16 cellular contexts compared by ENCODE assay signal in the genomic region with DNA sequence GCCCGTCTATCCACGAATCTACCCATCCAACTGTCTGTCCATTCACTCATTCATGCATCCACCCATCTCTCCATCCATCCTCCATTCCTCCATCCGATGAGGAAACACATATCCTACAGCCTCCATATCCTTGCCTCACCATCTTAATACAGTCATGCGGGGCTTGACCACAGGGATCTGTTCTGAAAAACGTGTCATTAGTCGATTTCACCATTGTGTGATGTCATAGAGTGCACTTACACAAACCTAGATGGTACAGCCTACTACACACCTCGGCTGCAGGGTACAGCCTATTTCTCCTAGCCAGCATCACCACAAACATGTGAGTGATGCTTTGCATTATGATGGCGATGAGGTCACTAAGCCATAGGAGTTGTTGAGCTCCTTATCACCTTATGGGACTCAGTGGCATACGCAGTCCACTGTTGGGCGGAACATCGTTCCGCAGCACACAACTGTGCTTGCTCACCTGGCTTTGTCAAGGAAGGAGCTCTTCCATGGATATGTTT. TPM values are rescaled to one million over a fixed set of nuclear protein-coding genes. Genes with fewer than 3 reads are reported as not detected.
DNase-seq lines count a peak whose midpoint lies in the region; ATAC-seq, FAIRE-seq and TF ChIP-seq lines count a peak whose summit lies in the region.
"Had no signal": no experiment of that assay in that cellular context is flagged by ENCODE, and none has a peak within 500 bp of the region (broad histone marks: within the 10 kb centered on the region; RNA-seq: fewer than 3 reads in every experiment).

No MANE protein-coding gene starts in this region.

- no peaks in the 10 kb centered on the region; the same call in 1 of the 2 replicates for H3K4me1 ChIP-seq in HepG2 (ENCODE audit: insufficient read depth, low read length)
- no peaks in the 10 kb centered on the region for H3K4me1 ChIP-seq in right lobe of liver

- in situ Hi-C loops in HepG2 (cut with HindIII; ENCODE audit: extremely low pct_ligation_motif_present, low pct_unique_long_range_greater_than_20kb) = no loop called here

- 38% methylated on average over 12 of the region's 12 CpGs for WGBS in HepG2 (ENCODE audit: low lambda C conversion rate)
- 65% methylated on average over 10 of the region's 12 CpGs for WGBS in right lobe of liver (ENCODE audit: insufficient coverage, low coverage, low lambda C conversion rate, missing lambda C conversion rate)

- H3K9me3 ChIP-seq in HepG2 (ENCODE audit: low read length) = no peaks in the 10 kb centered on the region
- no peaks in the 10 kb centered on the region for H3K9me3 ChIP-seq in right lobe of liver
- H3K9me3 ChIP-seq: BLaER1 had no signal

- CTCF ChIA-PET in HepG2 (lab: Yijun Ruan, JAX; ENCODE audit: low intra/inter-chr PET ratio, low total read pairs) = no interaction called here

- TF ChIP-seq RAD21 in HepG2 (CRISPR knock-in tag; IDR thresholded peaks at IDR 0.05) = no peak

- TF ChIP-seq EP300 in HepG2 (IDR thresholded peaks at IDR 0.05; ENCODE audit: low read depth in 2 of 2, low read length in 2 of 2) (no peak), HepG2 (CRISPR knock-in tag; IDR thresholded peaks at IDR 0.05; ENCODE audit: borderline replicate concordance) (no peak)

- POLR2A ChIA-PET in HepG2 (lab: Yijun Ruan, JAX) = no interaction called here

- BruUV-seq in HepG2 (replicated peaks; lab: Mats Ljungman, UMichigan) = no TSS peak

- no peak overlapping the region for H3K9ac ChIP-seq in HepG2 (ENCODE audit: insufficient read depth, low read depth, low read length)
- H3K9ac ChIP-seq: BLaER1 had no signal

- no peak overlapping the region for H3K27ac ChIP-seq in HepG2 (ENCODE audit: extremely low read length, insufficient read depth, low read length)
- H3K27ac ChIP-seq in right lobe of liver = no peak overlapping the region
- H3K27ac ChIP-seq: BLaER1 had no signal

- H3K27me3 ChIP-seq in HepG2 (ENCODE audit: control insufficient read depth in 1 of 2, insufficient read depth in 2 of 2, low read length in 2 of 2) = peaks cover 0 to 36% of the 10 kb centered on the region in 2 experiments
- H3K27me3 ChIP-seq in right lobe of liver = no peaks in the 10 kb centered on the region
- H3K27me3 ChIP-seq: BLaER1 had no signal

- ATAC-seq in HepG2 = no peak
- ATAC-seq in right lobe of liver = no peak
- no peak for ATAC-seq in HG03442 (IDR thresholded peaks at IDR 0.05; ENCODE audit: unreplicated experiment)
- ATAC-seq: GM23338 had no signal

- DNase-seq in HepG2 (ENCODE audit: low spot score) = no peak
- DNase-seq in right lobe of liver = no peak
- peak; percentile 5 for DNase-seq in MV-4-11 (lab: John Stamatoyannopoulos, UW)
- peak; percentile 38 for DNase-seq in fibroblast of mammary gland (ENCODE audit: low read depth)
- DNase-seq in activated T-cell treated with anti-CD3 and anti-CD28 coated beads, Interleukin-2, amount 50 U/mL, for 1 hour = no peak
- DNase-seq in activated effector memory CD4-positive, alpha-beta T cell treated with Interleukin-2 at 50 U/mL for 16 hours = no peak
- DNase-seq: 8988T; AML-193; CD8-positive, alpha-beta memory T cell; DMS53; H7 had no signal

- no peak for TF ChIP-seq POLR2A in HepG2 (IDR thresholded peaks at IDR 0.05; ENCODE audit: insufficient read depth in 1 of 2, low read depth in 2 of 2, low read length in 2 of 2)
- no peak for TF ChIP-seq POLR2A in right lobe of liver (IDR thresholded peaks at IDR 0.05)

- TF ChIP-seq CTCF in HepG2 (CRISPR knock-in tag; IDR thresholded peaks at IDR 0.05) (no peak), right lobe of liver (IDR thresholded peaks at IDR 0.05) (no peak), fibroblast of mammary gland (conservative IDR thresholded peaks at IDR 0.05; ENCODE audit: control insufficient read depth, insufficient read depth, low read depth, low read length) (no peak)

- H3K4me3 ChIP-seq in HepG2 (replicated peaks in 1 of 3; ENCODE audit: insufficient read depth in 1 of 3, low read depth in 2 of 3, low read length in 3 of 3) (no peak overlapping the region), right lobe of liver (no peak overlapping the region), fibroblast of mammary gland (ENCODE audit: control insufficient read depth, low read depth, low read length) (no peak overlapping the region)
- H3K4me3 ChIP-seq: BLaER1, GM23338 had no signal

- no peak for FAIRE-seq in HepG2 (lab: Jason Lieb, UNC)
- FAIRE-seq: GM18507 had no signal

- H2AFZ ChIP-seq in HepG2 (ENCODE audit: low read length) = no peak overlapping the region
- H2AFZ ChIP-seq: GM23338 had no signal

- H3K79me2 ChIP-seq in HepG2 (ENCODE audit: insufficient read depth, low read length) = no peaks in the 10 kb centered on the region

- intact Hi-C loops in HepG2 (cut with micrococcal nuclease; ENCODE audit: unreplicated experiment) (no loop called here), right lobe of liver (cut with DNase I) (no loop called here)

- H3K4me2 ChIP-seq in HepG2 (ENCODE audit: low read depth, low read length) = no peak overlapping the region
- H3K4me2 ChIP-seq: BLaER1, GM23338 had no signal

- H4K20me1 ChIP-seq in HepG2 (ENCODE audit: insufficient read depth, low read length) = no peaks in the 10 kb centered on the region
- H4K20me1 ChIP-seq: BLaER1 had no signal

- H3K36me3 ChIP-seq in HepG2 (replicated peaks in 1 of 2; ENCODE audit: control insufficient read depth in 1 of 2, insufficient read depth in 2 of 2, low read length in 2 of 2) = no peaks in the 10 kb centered on the region
- no peaks in the 10 kb centered on the region for H3K36me3 ChIP-seq in right lobe of liver
- H3K36me3 ChIP-seq: BLaER1 had no signal

TF ChIP-seq in HepG2, 621 proteins besides CTCF, POLR2A, EP300 and RAD21:
- peak; percentile 76 for TF ChIP-seq ATF7 (IDR thresholded peaks at IDR 0.05)
- TF ChIP-seq ATF7 (CRISPR knock-in tag; IDR thresholded peaks at IDR 0.05) = no peak
- TF ChIP-seq CREB1 (IDR thresholded peaks at IDR 0.05) = peak; percentile 89
- TF ChIP-seq CREB1 (CRISPR knock-in tag; IDR thresholded peaks at IDR 0.05) = no peak
- TF ChIP-seq ZNF761 (CRISPR knock-in tag; conservative IDR thresholded peaks at IDR 0.05) = no peak

RNA-seq across cellular contexts. Expression of gene NT5DC4, which starts 1.9 kb away (rescaled TPM):
- total RNA-seq in HepG2 (2016; rRNA removed; fragmentation: Illumina TruSeq; extraction: Trizol) (2.4 and 4.2 TPM in 2 replicates), right lobe of liver (not detected)
- 0.30 and 0.35 TPM in 2 replicates for total RNA-seq in HepG2 (2016; cell fraction: cytosol; rRNA removed; fragmentation: Illumina TruSeq; extraction: Trizol; ENCODE audit: low read depth)
- total RNA-seq in HepG2 (2016; cell fraction: insoluble cytoplasmic fraction; rRNA removed; fragmentation: Illumina TruSeq; extraction: Trizol) = 0.24 and 3.4 TPM in 2 replicates
- 2.8 and 6.4 TPM in 2 replicates for total RNA-seq in HepG2 (2016; cell fraction: membrane; rRNA removed; fragmentation: Illumina TruSeq; extraction: Trizol)
- 2.9 and 7.5 TPM in 2 replicates for total RNA-seq in HepG2 (2016; cell fraction: nucleus; rRNA removed; fragmentation: Illumina TruSeq; extraction: Trizol)
- polyA plus RNA-seq in HepG2 (2011; rRNA removed) = 0.04 and 0.07 TPM in 2 replicates
- not detected in 2 replicates for polyA plus RNA-seq in HepG2 (2011; cell fraction: cytosol; rRNA removed)
- polyA plus RNA-seq in HepG2 (2011; cell fraction: nucleus; rRNA removed) = 0.14 TPM in 2 replicates
- polyA plus RNA-seq in HepG2 (2012) = 0.30 TPM in 1 of 2 replicates, not detected in the other
- polyA plus RNA-seq in HepG2 (2016; cell fraction: cytosol; fragmentation: Illumina TruSeq; extraction: Trizol; ENCODE audit: low read depth) = 0.94 and 5.4 TPM in 2 replicates
- polyA plus RNA-seq in HepG2 (2016; cell fraction: insoluble cytoplasmic fraction; fragmentation: Illumina TruSeq; extraction: Trizol; ENCODE audit: low read depth) = 0.35 and 2.3 TPM in 2 replicates
- polyA plus RNA-seq in HepG2 (2016; cell fraction: membrane; fragmentation: Illumina TruSeq; extraction: Trizol; ENCODE audit: low read depth) = 0.14 and 0.24 TPM in 2 replicates
- 0.69 and 1.0 TPM in 2 replicates for polyA plus RNA-seq in HepG2 (2016; cell fraction: nucleus; fragmentation: Illumina TruSeq; extraction: Trizol; ENCODE audit: insufficient read depth, low read depth)
- polyA minus RNA-seq in HepG2 (2011; rRNA and poly(A)+ RNA removed; ENCODE audit: low replicate concordance) = not detected in 2 replicates
- polyA minus RNA-seq in HepG2 (2011; cell fraction: cytosol; rRNA and poly(A)+ RNA removed) = not detected in 2 replicates
- 1.7 TPM in 1 of 2 replicates, not detected in the other for polyA minus RNA-seq in HepG2 (2011; cell fraction: nucleus; rRNA and poly(A)+ RNA removed)
- total RNA-seq: CD8-positive, alpha-beta memory T cell; GM23338; H7; HT1080 had no signal
- polyA plus RNA-seq: CD8-positive, alpha-beta memory T cell; GM23338 had no signal

RNA-seq across cellular contexts. Expression of gene CKAP2L, which starts 45.5 kb away (rescaled TPM):
- total RNA-seq in HepG2 (2016; rRNA removed; fragmentation: Illumina TruSeq; extraction: Trizol) (9.5 and 21.5 TPM in 2 replicates), right lobe of liver (1 to 10 TPM in 2 of 6 experiments, under 1 TPM in 4; 0.20 to 1.4 (median 0.66) TPM)
- 1.4 and 1.7 TPM in 2 replicates for total RNA-seq in HepG2 (2016; cell fraction: cytosol; rRNA removed; fragmentation: Illumina TruSeq; extraction: Trizol; ENCODE audit: low read depth)
- 10.3 and 20.5 TPM in 2 replicates for total RNA-seq in HepG2 (2016; cell fraction: insoluble cytoplasmic fraction; rRNA removed; fragmentation: Illumina TruSeq; extraction: Trizol)
- total RNA-seq in HepG2 (2016; cell fraction: membrane; rRNA removed; fragmentation: Illumina TruSeq; extraction: Trizol) = 5.6 and 6.5 TPM in 2 replicates
- total RNA-seq in HepG2 (2016; cell fraction: nucleus; rRNA removed; fragmentation: Illumina TruSeq; extraction: Trizol) = 13.3 and 18.2 TPM in 2 replicates
- 3.9 and 7.1 TPM in 2 replicates for polyA plus RNA-seq in HepG2 (2011; rRNA removed)
- polyA plus RNA-seq in HepG2 (2011; cell fraction: cytosol; rRNA removed) = 3.0 and 3.4 TPM in 2 replicates
- 2.3 and 2.6 TPM in 2 replicates for polyA plus RNA-seq in HepG2 (2011; cell fraction: nucleus; rRNA removed)
- polyA plus RNA-seq in HepG2 (2012) = 5.5 and 10.6 TPM in 2 replicates
- 0.46 and 0.79 TPM in 2 replicates for polyA plus RNA-seq in HepG2 (2016; cell fraction: cytosol; fragmentation: Illumina TruSeq; extraction: Trizol; ENCODE audit: low read depth)
- 15.6 and 16.8 TPM in 2 replicates for polyA plus RNA-seq in HepG2 (2016; cell fraction: insoluble cytoplasmic fraction; fragmentation: Illumina TruSeq; extraction: Trizol; ENCODE audit: low read depth)
- 2.4 and 2.7 TPM in 2 replicates for polyA plus RNA-seq in HepG2 (2016; cell fraction: membrane; fragmentation: Illumina TruSeq; extraction: Trizol; ENCODE audit: low read depth)
- 10.7 and 13.0 TPM in 2 replicates for polyA plus RNA-seq in HepG2 (2016; cell fraction: nucleus; fragmentation: Illumina TruSeq; extraction: Trizol; ENCODE audit: insufficient read depth, low read depth)
- 6.2 and 8.6 TPM in 2 replicates for polyA minus RNA-seq in HepG2 (2011; rRNA and poly(A)+ RNA removed; ENCODE audit: low replicate concordance)
- polyA minus RNA-seq in HepG2 (2011; cell fraction: cytosol; rRNA and poly(A)+ RNA removed) = 5.6 and 8.0 TPM in 2 replicates
- 13.3 and 20.0 TPM in 2 replicates for polyA minus RNA-seq in HepG2 (2011; cell fraction: nucleus; rRNA and poly(A)+ RNA removed)
- polyA plus RNA-seq: CD8-positive, alpha-beta memory T cell had no signal

Comparison
In these comparisons a context has a peak if more than half of its experiments do, and no peak if none do; other contexts are left out.
1. DNase-seq: peak in MV-4-11 (single experiment) and fibroblast of mammary gland (single experiment); none in HepG2 (single experiment), right lobe of liver (0 of 3), activated T-cell treated with anti-CD3 and anti-CD28 coated beads, Interleukin-2, amount 50 U/mL, for 1 hour (single experiment) and activated effector memory CD4-positive, alpha-beta T cell treated with Interleukin-2 at 50 U/mL for 16 hours (single experiment).